Comparison of ENCODE assay signal across 9 cellular contexts in genomic region chr17:60971515-60972369, GRCh38.
DNase-seq lines count a peak whose midpoint lies in the region; ATAC-seq and TF ChIP-seq lines count a peak whose summit lies in the region.
"Had no signal": no experiment of that assay in that cellular context is flagged by ENCODE, and none has a peak within 500 bp of the region (broad histone marks: within the 10 kb centered on the region; RNA-seq: fewer than 3 reads in every experiment).

No MANE protein-coding gene starts in this region.

- H3K4me3 Mint-ChIP-seq in stimulated activated naive B cell treated with anti-CD40 and anti-IgM and Interleukin-4, amounts not matched to agents 10 μg/mL and 1 μg/mL and 100 μg/mL, for 72 hours, result no peak overlapping the region

- H3K9me3 Mint-ChIP-seq in stimulated activated naive B cell treated with anti-CD40 and anti-IgM and Interleukin-4, amounts not matched to agents 10 μg/mL and 1 μg/mL and 100 μg/mL, for 72 hours, result peaks cover 10 to 12% of the 10 kb centered on the region in 2 donors

- H3K36me3 ChIP-seq in brain microvascular endothelial cell (replicated peaks), result no peaks in the 10 kb centered on the region
- H3K36me3 ChIP-seq: BLaER1 treated with 17β-estradiol and CSF1 and Interleukin-3, amounts not matched to agents 10 nM and 100 nM had no signal

- CTCF ChIA-PET in RWPE1 (lab: Yijun Ruan, JAX), result interaction anchor here (0.6 to 0.7 kb wide), 4 partner anchors 20 to 604 kb away, joined by 3 to 4 read pairs (median 4); no protein-coding TSS in a partner anchor

- H3K27ac Mint-ChIP-seq in stimulated activated naive B cell treated with anti-CD40 and anti-IgM and Interleukin-4, amounts not matched to agents 10 μg/mL and 1 μg/mL and 100 μg/mL, for 72 hours, result no peak overlapping the region

- DNase-seq in NCI-H1436 (lab: John Stamatoyannopoulos, UW) (peak; percentile 7), NCI-H1436 treated with DMSO at 0.1 percent for 48 hours (lab: John Stamatoyannopoulos, UW) (no peak), Kasumi-1 (lab: John Stamatoyannopoulos, UW) (peak; percentile 85 to 89), RWPE1 (ENCODE audit: low spot score) (peak; percentile 20), brain microvascular endothelial cell (peak; percentile 48), kidney glomerular epithelial cell (lab: John Stamatoyannopoulos, UW) (peak; percentile 41)
- peak; percentile 4 for DNase-seq in stimulated activated naive B cell treated with anti-CD40 and anti-IgM and Interleukin-4, amounts not matched to agents 10 μg/mL and 1 μg/mL and 100 μg/mL, for 72 hours

- ATAC-seq in stimulated activated naive B cell treated with anti-CD40 and anti-IgM and Interleukin-4, amounts not matched to agents 10 μg/mL and 1 μg/mL and 100 μg/mL, for 72 hours (replicated peaks), result peak; percentile 63 to 71
- no peak for ATAC-seq in GM21360 (IDR thresholded peaks at IDR 0.05; ENCODE audit: unreplicated experiment)

- H3K27me3 Mint-ChIP-seq in stimulated activated naive B cell treated with anti-CD40 and anti-IgM and Interleukin-4, amounts not matched to agents 10 μg/mL and 1 μg/mL and 100 μg/mL, for 72 hours, result peaks cover 0 to 4% of the 10 kb centered on the region in 2 donors

- H3K27ac ChIP-seq in RWPE1, result no peak overlapping the region
- H3K27ac ChIP-seq in brain microvascular endothelial cell, result no peak overlapping the region
- H3K27ac ChIP-seq: BLaER1 treated with 17β-estradiol and CSF1 and Interleukin-3, amounts not matched to agents 10 nM and 100 nM had no signal

- H3K27me3 ChIP-seq in brain microvascular endothelial cell (replicated peaks), result no peaks in the 10 kb centered on the region
- H3K27me3 ChIP-seq: BLaER1 treated with 17β-estradiol and CSF1 and Interleukin-3, amounts not matched to agents 10 nM and 100 nM had no signal

- no peak overlapping the region for H3K4me3 ChIP-seq in brain microvascular endothelial cell (ENCODE audit: low read depth, low read length)
- H3K4me3 ChIP-seq: BLaER1 treated with 17β-estradiol and CSF1 and Interleukin-3, amounts not matched to agents 10 nM and 100 nM had no signal

- peaks cover 15 to 18% of the 10 kb centered on the region in 2 donors for H3K36me3 Mint-ChIP-seq in stimulated activated naive B cell treated with anti-CD40 and anti-IgM and Interleukin-4, amounts not matched to agents 10 μg/mL and 1 μg/mL and 100 μg/mL, for 72 hours

- POLR2A ChIA-PET in RWPE1 (lab: Yijun Ruan, JAX; ENCODE audit: low non-redundant PET), result no interaction called here

- H3K4me1 Mint-ChIP-seq in stimulated activated naive B cell treated with anti-CD40 and anti-IgM and Interleukin-4, amounts not matched to agents 10 μg/mL and 1 μg/mL and 100 μg/mL, for 72 hours, result peaks cover 0 to 2% of the 10 kb centered on the region in 2 donors

- TF ChIP-seq CTCF in RWPE1 (conservative IDR thresholded peaks at IDR 0.05; ENCODE audit: low read depth), result peak; percentile 40
- TF ChIP-seq CTCF in brain microvascular endothelial cell (IDR thresholded peaks at IDR 0.05; ENCODE audit: low read depth, low read length, missing control alignments), result peak; percentile 80

- in situ Hi-C loops in brain microvascular endothelial cell (cut with HindIII; ENCODE audit: low pct_ligation_motif_present, low sequenced_read_pairs), result no loop called here
